ENCODE assay signal across 8 cellular contexts in genomic region chr5:170100051-170100943, GRCh38. TPM values are rescaled to one million over a fixed set of nuclear protein-coding genes. Genes with fewer than 3 reads are reported as not detected.
DNase-seq lines count a peak whose midpoint lies in the region; ATAC-seq and TF ChIP-seq lines count a peak whose summit lies in the region.

No MANE protein-coding gene starts in this region.

- H3K27me3 Mint-ChIP-seq in T-helper 17 cell, result peaks cover 30% of the 10 kb centered on the region

- H3K27me3 ChIP-seq in right cardiac atrium (ENCODE audit: control insufficient read depth, insufficient read depth), result no peaks in the 10 kb centered on the region

- 27% methylated on average over 13 of the region's 13 CpGs for WGBS in right cardiac atrium

- peak; percentile 69 for TF ChIP-seq CTCF in AG10803 (conservative IDR thresholded peaks at IDR 0.05; ENCODE audit: low read length)

- no peak overlapping the region; the same call in 1 of the 2 replicates for H3K4me3 ChIP-seq in AG10803 (ENCODE audit: low read length)
- no peak overlapping the region for H3K4me3 ChIP-seq in right cardiac atrium (ENCODE audit: low read length)

- peaks cover 2% of the 10 kb centered on the region for H3K4me1 ChIP-seq in right cardiac atrium (ENCODE audit: control insufficient read depth, insufficient read depth, low read length)

- no peak overlapping the region for H3K27ac Mint-ChIP-seq in T-helper 17 cell

- H3K4me1 Mint-ChIP-seq in T-helper 17 cell, result peaks cover 9% of the 10 kb centered on the region

- H3K36me3 Mint-ChIP-seq in T-helper 17 cell (ENCODE audit: low read depth), result peaks cover 4% of the 10 kb centered on the region

- H3K9me3 ChIP-seq in T-helper 17 cell (ENCODE audit: control insufficient read depth, low read length, poor library complexity, severe bottlenecking) (no peaks in the 10 kb centered on the region), right cardiac atrium (ENCODE audit: control insufficient read depth, low read length) (no peaks in the 10 kb centered on the region)

- intact Hi-C loops in right cardiac atrium (cut with DNase I) (loop anchor here (2.0 to 10.0 kb wide), 5 partner anchors 82 to 325 kb away; no protein-coding TSS in a partner anchor), sciatic nerve (cut with DNase I) (no loop called here)

- no peak overlapping the region for H3K27ac ChIP-seq in right cardiac atrium (ENCODE audit: low read length)

- ATAC-seq in GM19351 (IDR thresholded peaks at IDR 0.05; ENCODE audit: unreplicated experiment), result peak; percentile 62
- ATAC-seq in T-helper 17 cell, result peak; percentile 46
- peak; percentile 35 to 52 for ATAC-seq in right cardiac atrium
- peak; percentile 80 for ATAC-seq in sciatic nerve

- no peak overlapping the region for H3K4me3 Mint-ChIP-seq in T-helper 17 cell

- DNase-seq in AG10803 (ENCODE audit: low read depth) (peak; percentile 79), NCI-H1048 (lab: John Stamatoyannopoulos, UW) (peak; percentile 80), T-helper 17 cell (peak; percentile 28 to 49 (median 36)), anterior cingulate cortex (lab: John Stamatoyannopoulos, UW) (peak in 55 of 58 donors; percentile 2 to 86 (median 56)), right cardiac atrium (peak; percentile 74 to 87 (median 81)), sciatic nerve (ENCODE audit: low spot score) (peak; percentile 85), NCI-H2081 treated with DMSO at 0.1 percent for 48 hours (lab: John Stamatoyannopoulos, UW) (no peak)

RNA-seq across cellular contexts. Expression of gene FOXI1, which starts 5.4 kb away (rescaled TPM):
- total RNA-seq in T-helper 17 cell, result under 1 TPM in 1 of 2 donors, not detected in 1; 0.18 TPM
- total RNA-seq in right cardiac atrium, result not detected
- polyA plus RNA-seq in right cardiac atrium, result not detected
- not detected for total RNA-seq in sciatic nerve
